ENCODE assay signal across 1 cellular context in genomic region chr12:52010152-52010622, GRCh38.
TF ChIP-seq lines count a peak whose summit lies in the region.

No MANE protein-coding gene starts in this region.

TF ChIP-seq in H1, 55 proteins besides CTCF, POLR2A, EP300 and RAD21:
- TF ChIP-seq ATF2 (IDR thresholded peaks at IDR 0.05; ENCODE audit: low read length) (no peak), ZNF274 (IDR thresholded peaks at IDR 0.05; ENCODE audit: borderline replicate concordance, extremely low read depth, low read length) (no peak), JUND (IDR thresholded peaks at IDR 0.05; ENCODE audit: low read length) (no peak), SP2 (IDR thresholded peaks at IDR 0.05; ENCODE audit: low read length) (no peak), BCL11A (IDR thresholded peaks at IDR 0.05; ENCODE audit: low read depth in 2 of 2, low read length in 2 of 2) (no peak), RBBP5 (IDR thresholded peaks at IDR 0.05; ENCODE audit: borderline replicate concordance, low read depth, low read length) (no peak; the same call in 1 of the 2 replicates), TEAD4 (IDR thresholded peaks at IDR 0.05; ENCODE audit: low read depth, low read length) (no peak), EZH2 (IDR thresholded peaks at IDR 0.05; ENCODE audit: low read depth, low read length, severe bottlenecking) (no peak), MAX (IDR thresholded peaks at IDR 0.05) (peak; percentile 27), GABPA (IDR thresholded peaks at IDR 0.05; ENCODE audit: borderline replicate concordance, insufficient read depth, low read length) (no peak), TAF1 (IDR thresholded peaks at IDR 0.05; ENCODE audit: low read depth, low read length) (no peak), BACH1 (IDR thresholded peaks at IDR 0.05; ENCODE audit: low read length) (0 out of 2 replicates have a peak, but pooled peaks have one; percentile 14), PHF8 (conservative IDR thresholded peaks at IDR 0.05; ENCODE audit: low read depth, low read length) (no peak), SP4 (IDR thresholded peaks at IDR 0.05; ENCODE audit: low read length) (no peak), TAF7 (optimal IDR thresholded peaks at IDR 0.05; ENCODE audit: borderline replicate concordance, low read depth, low read length) (no peak), YY1 (IDR thresholded peaks at IDR 0.05; ENCODE audit: low read depth, low read length) (no peak), RXRA (IDR thresholded peaks at IDR 0.05; ENCODE audit: insufficient read depth, low read depth, low read length) (no peak), SIN3A (conservative IDR thresholded peaks at IDR 0.05 in 1 of 2, IDR thresholded peaks at IDR 0.05 in 1 of 2; ENCODE audit: low read depth in 1 of 2, low read length in 2 of 2) (0 out of 4 replicates have a peak, but pooled peaks of 1 of the 2 experiments have one; percentile 55), USF2 (IDR thresholded peaks at IDR 0.05; ENCODE audit: low read length) (peak; percentile 45; the same call in 1 of the 2 replicates), CREB1 (IDR thresholded peaks at IDR 0.05) (no peak), SAP30 (IDR thresholded peaks at IDR 0.05; ENCODE audit: insufficient read depth, insufficient replicate concordance, low read length) (no peak), TBP (IDR thresholded peaks at IDR 0.05; ENCODE audit: low read depth, low read length) (no peak; the same call in 1 of the 2 replicates), CHD2 (IDR thresholded peaks at IDR 0.05; ENCODE audit: low read length) (no peak), FOSL1 (IDR thresholded peaks at IDR 0.05; ENCODE audit: insufficient read depth, low read depth, low read length) (no peak), HDAC2 (IDR thresholded peaks at IDR 0.05; ENCODE audit: borderline replicate concordance in 1 of 2, low read depth in 2 of 2, low read length in 2 of 2) (no peak), CEBPB (IDR thresholded peaks at IDR 0.05; ENCODE audit: low read depth, low read length) (no peak), RFX5 (IDR thresholded peaks at IDR 0.05; ENCODE audit: borderline replicate concordance, low read depth, low read length) (no peak), MAFK (IDR thresholded peaks at IDR 0.05; ENCODE audit: low read depth, low read length) (no peak), SIRT6 (IDR thresholded peaks at IDR 0.05; ENCODE audit: low read length) (no peak), BRCA1 (IDR thresholded peaks at IDR 0.05; ENCODE audit: low read depth, low read length) (no peak), ATF3 (IDR thresholded peaks at IDR 0.05; ENCODE audit: insufficient read depth, low read depth, low read length) (no peak), CHD1 (IDR thresholded peaks at IDR 0.05; ENCODE audit: low read depth, low read length) (no peak), NANOG (IDR thresholded peaks at IDR 0.05; ENCODE audit: insufficient read depth, low read depth, low read length, poor library complexity, severe bottlenecking) (no peak), EGR1 (IDR thresholded peaks at IDR 0.05; ENCODE audit: borderline replicate concordance, low read depth, low read length) (no peak), SP1 (IDR thresholded peaks at IDR 0.05; ENCODE audit: low read depth, low read length) (0 out of 2 replicates have a peak, but pooled peaks have one; percentile 57), KDM4A (IDR thresholded peaks at IDR 0.05; ENCODE audit: low read depth, low read length, severe bottlenecking) (no peak), ASH2L (IDR thresholded peaks at IDR 0.05; ENCODE audit: low read length) (no peak), SIX5 (IDR thresholded peaks at IDR 0.05; ENCODE audit: low read depth, low read length) (no peak), E2F6 (IDR thresholded peaks at IDR 0.05) (peak; percentile 63), CTBP2 (IDR thresholded peaks at IDR 0.05; ENCODE audit: borderline replicate concordance, insufficient read depth, insufficient read length, low read length) (peak; percentile 67)
- TF ChIP-seq, protein P1, sequence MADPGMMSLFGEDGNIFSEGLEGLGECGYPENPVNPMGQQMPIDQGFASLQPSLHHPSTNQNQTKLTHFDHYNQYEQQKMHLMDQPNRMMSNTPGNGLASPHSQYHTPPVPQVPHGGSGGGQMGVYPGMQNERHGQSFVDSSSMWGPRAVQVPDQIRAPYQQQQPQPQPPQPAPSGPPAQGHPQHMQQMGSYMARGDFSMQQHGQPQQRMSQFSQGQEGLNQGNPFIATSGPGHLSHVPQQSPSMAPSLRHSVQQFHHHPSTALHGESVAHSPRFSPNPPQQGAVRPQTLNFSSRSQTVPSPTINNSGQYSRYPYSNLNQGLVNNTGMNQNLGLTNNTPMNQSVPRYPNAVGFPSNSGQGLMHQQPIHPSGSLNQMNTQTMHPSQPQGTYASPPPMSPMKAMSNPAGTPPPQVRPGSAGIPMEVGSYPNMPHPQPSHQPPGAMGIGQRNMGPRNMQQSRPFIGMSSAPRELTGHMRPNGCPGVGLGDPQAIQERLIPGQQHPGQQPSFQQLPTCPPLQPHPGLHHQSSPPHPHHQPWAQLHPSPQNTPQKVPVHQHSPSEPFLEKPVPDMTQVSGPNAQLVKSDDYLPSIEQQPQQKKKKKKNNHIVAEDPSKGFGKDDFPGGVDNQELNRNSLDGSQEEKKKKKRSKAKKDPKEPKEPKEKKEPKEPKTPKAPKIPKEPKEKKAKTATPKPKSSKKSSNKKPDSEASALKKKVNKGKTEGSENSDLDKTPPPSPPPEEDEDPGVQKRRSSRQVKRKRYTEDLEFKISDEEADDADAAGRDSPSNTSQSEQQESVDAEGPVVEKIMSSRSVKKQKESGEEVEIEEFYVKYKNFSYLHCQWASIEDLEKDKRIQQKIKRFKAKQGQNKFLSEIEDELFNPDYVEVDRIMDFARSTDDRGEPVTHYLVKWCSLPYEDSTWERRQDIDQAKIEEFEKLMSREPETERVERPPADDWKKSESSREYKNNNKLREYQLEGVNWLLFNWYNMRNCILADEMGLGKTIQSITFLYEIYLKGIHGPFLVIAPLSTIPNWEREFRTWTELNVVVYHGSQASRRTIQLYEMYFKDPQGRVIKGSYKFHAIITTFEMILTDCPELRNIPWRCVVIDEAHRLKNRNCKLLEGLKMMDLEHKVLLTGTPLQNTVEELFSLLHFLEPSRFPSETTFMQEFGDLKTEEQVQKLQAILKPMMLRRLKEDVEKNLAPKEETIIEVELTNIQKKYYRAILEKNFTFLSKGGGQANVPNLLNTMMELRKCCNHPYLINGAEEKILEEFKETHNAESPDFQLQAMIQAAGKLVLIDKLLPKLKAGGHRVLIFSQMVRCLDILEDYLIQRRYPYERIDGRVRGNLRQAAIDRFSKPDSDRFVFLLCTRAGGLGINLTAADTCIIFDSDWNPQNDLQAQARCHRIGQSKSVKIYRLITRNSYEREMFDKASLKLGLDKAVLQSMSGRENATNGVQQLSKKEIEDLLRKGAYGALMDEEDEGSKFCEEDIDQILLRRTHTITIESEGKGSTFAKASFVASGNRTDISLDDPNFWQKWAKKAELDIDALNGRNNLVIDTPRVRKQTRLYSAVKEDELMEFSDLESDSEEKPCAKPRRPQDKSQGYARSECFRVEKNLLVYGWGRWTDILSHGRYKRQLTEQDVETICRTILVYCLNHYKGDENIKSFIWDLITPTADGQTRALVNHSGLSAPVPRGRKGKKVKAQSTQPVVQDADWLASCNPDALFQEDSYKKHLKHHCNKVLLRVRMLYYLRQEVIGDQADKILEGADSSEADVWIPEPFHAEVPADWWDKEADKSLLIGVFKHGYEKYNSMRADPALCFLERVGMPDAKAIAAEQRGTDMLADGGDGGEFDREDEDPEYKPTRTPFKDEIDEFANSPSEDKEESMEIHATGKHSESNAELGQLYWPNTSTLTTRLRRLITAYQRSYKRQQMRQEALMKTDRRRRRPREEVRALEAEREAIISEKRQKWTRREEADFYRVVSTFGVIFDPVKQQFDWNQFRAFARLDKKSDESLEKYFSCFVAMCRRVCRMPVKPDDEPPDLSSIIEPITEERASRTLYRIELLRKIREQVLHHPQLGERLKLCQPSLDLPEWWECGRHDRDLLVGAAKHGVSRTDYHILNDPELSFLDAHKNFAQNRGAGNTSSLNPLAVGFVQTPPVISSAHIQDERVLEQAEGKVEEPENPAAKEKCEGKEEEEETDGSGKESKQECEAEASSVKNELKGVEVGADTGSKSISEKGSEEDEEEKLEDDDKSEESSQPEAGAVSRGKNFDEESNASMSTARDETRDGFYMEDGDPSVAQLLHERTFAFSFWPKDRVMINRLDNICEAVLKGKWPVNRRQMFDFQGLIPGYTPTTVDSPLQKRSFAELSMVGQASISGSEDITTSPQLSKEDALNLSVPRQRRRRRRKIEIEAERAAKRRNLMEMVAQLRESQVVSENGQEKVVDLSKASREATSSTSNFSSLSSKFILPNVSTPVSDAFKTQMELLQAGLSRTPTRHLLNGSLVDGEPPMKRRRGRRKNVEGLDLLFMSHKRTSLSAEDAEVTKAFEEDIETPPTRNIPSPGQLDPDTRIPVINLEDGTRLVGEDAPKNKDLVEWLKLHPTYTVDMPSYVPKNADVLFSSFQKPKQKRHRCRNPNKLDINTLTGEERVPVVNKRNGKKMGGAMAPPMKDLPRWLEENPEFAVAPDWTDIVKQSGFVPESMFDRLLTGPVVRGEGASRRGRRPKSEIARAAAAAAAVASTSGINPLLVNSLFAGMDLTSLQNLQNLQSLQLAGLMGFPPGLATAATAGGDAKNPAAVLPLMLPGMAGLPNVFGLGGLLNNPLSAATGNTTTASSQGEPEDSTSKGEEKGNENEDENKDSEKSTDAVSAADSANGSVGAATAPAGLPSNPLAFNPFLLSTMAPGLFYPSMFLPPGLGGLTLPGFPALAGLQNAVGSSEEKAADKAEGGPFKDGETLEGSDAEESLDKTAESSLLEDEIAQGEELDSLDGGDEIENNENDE (IDR thresholded peaks at IDR 0.05; ENCODE audit: insufficient replicate concordance, low read length): no peak
